ENCODE assay signal across 8 cellular contexts in the genomic region with DNA sequence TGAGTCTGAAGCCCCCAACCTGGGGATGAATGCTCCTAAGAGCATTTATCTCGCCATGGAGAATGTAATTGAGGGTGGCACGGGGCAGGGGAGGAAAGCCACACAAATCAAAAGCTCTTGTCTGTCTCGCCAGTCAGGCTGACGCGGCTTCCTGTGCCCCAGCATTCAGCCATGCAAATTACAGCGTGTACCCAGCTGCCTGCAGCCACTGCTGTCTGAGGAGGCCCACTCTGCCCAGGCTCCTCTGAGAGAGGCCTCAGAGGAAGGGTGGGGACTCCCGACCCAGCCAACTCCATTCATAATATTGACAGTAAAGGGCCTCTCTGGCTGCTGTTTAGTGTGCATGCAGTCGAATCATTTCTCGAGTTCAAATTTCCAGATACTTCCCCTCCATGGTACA. TPM values are rescaled to one million over a fixed set of nuclear protein-coding genes. Genes with fewer than 3 reads are reported as not detected.
DNase-seq lines count a peak whose midpoint lies in the region; ATAC-seq, FAIRE-seq and TF ChIP-seq lines count a peak whose summit lies in the region.

No MANE protein-coding gene starts in this region.

- H3K27me3 Mint-ChIP-seq in nephron (ENCODE audit: low read depth), result no peaks in the 10 kb centered on the region

- no peak overlapping the region for H2AFZ ChIP-seq in endothelial cell of umbilical vein (ENCODE audit: low read depth, low read length)

- FAIRE-seq in endothelial cell of umbilical vein (lab: Jason Lieb, UNC), result peak; percentile 96

- dilution Hi-C loops in endothelial cell of umbilical vein (cut with MboI; ENCODE audit: extremely low pct_ligation_motif_present, low sequenced_read_pairs), result no loop called here

- no peaks in the 10 kb centered on the region for H4K20me1 ChIP-seq in endothelial cell of umbilical vein (replicated peaks; ENCODE audit: control insufficient read depth, extremely low read depth, insufficient read depth, low read length)

- H3K36me3 ChIP-seq in endothelial cell of umbilical vein (ENCODE audit: control insufficient read depth in 2 of 2, extremely low read depth in 1 of 2, insufficient read depth in 2 of 2, low read length in 2 of 2) (no peaks in the 10 kb centered on the region), upper lobe of left lung (peaks cover 0 to 5% (median 0%) of the 10 kb centered on the region in 4 donors)

- H3K4me1 ChIP-seq in endothelial cell of umbilical vein (ENCODE audit: control insufficient read depth, extremely low read depth, insufficient read depth, low read length) (peaks cover 81% of the 10 kb centered on the region), upper lobe of left lung (peaks cover 97 to 98% (median 98%) of the 10 kb centered on the region in 4 donors)

- POLR2A ChIA-PET in endothelial cell of umbilical vein (lab: Charles Lee), result no interaction called here

- H3K9me3 ChIP-seq in endothelial cell of umbilical vein (replicated peaks; ENCODE audit: control insufficient read depth, insufficient read depth, low read length) (no peaks in the 10 kb centered on the region), upper lobe of left lung (no peaks in the 10 kb centered on the region)

- no peaks in the 10 kb centered on the region for H3K9me3 Mint-ChIP-seq in nephron

- peaks cover 7% of the 10 kb centered on the region for H3K36me3 Mint-ChIP-seq in nephron (ENCODE audit: low read depth)

- peak overlapping the region; percentile 90 to 97 (median 94) for H3K27ac Mint-ChIP-seq in nephron

- no peak for TF ChIP-seq EP300 in upper lobe of left lung (IDR thresholded peaks at IDR 0.05)

- 0 to 1% methylated on average over 4 to 9 of the region's 9 CpGs for WGBS in upper lobe of left lung, 2 donors

- H3K79me2 ChIP-seq in endothelial cell of umbilical vein (ENCODE audit: control insufficient read depth, insufficient read depth, low read length), result peaks cover 33% of the 10 kb centered on the region

- peak overlapping the region; percentile 49 to 76 (median 72) for H3K4me3 Mint-ChIP-seq in nephron

- intact Hi-C loops in endothelial cell of umbilical vein (cut with micrococcal nuclease), result loop anchor here (1.0 kb wide), 1 partner anchor 24 kb away; no protein-coding TSS in a partner anchor

- H3K4me2 ChIP-seq in endothelial cell of umbilical vein (ENCODE audit: insufficient read depth, low read length), result peak overlapping the region; percentile 58

- H3K4me1 Mint-ChIP-seq in nephron, result peaks cover 96% of the 10 kb centered on the region

- peak; percentile 58 for TF ChIP-seq POLR2A in endothelial cell of umbilical vein (IDR thresholded peaks at IDR 0.05; ENCODE audit: low read depth, low read length)
- peak in 1 of 4 donors; percentile 41 for TF ChIP-seq POLR2A in upper lobe of left lung (IDR thresholded peaks at IDR 0.05)

- H3K27me3 ChIP-seq in endothelial cell of umbilical vein (ENCODE audit: control insufficient read depth in 2 of 2, insufficient read depth in 2 of 2, low read length in 2 of 2) (no peaks in the 10 kb centered on the region), upper lobe of left lung (no peaks in the 10 kb centered on the region)

- CTCF ChIA-PET in endothelial cell of umbilical vein (lab: Charles Lee), result interaction anchor here (0.9 to 1.4 kb wide), 4 partner anchors 9 to 152 kb away, joined by 3 to 4 read pairs (median 3); no protein-coding TSS in a partner anchor

- DNase-seq in NCI-H345 treated with DMSO at 0.1 percent for 48 hours (lab: John Stamatoyannopoulos, UW; ENCODE audit: unreplicated experiment), result peak; percentile 29
- DNase-seq in activated CD8-positive, alpha-beta memory T cell treated with anti-CD3 and anti-CD28 coated beads for 1 hour (ENCODE audit: extremely low read depth in 1 of 2, low read depth in 1 of 2), result peak; percentile 57 to 76
- peak; percentile 83 for DNase-seq in endothelial cell of umbilical vein (ENCODE audit: low read depth, low spot score)
- peak in 1 of 2 donors; percentile 94 for DNase-seq in upper lobe of left lung
- no peak for DNase-seq in NCI-H2196 treated with DMSO at 0.1 percent for 48 hours (lab: John Stamatoyannopoulos, UW; ENCODE audit: unreplicated experiment)

- TF ChIP-seq CTCF in endothelial cell of umbilical vein (IDR thresholded peaks at IDR 0.05; ENCODE audit: extremely low read depth in 1 of 2, insufficient read depth in 1 of 2, low read depth in 1 of 2, low read length in 2 of 2) (no peak), nephron (IDR thresholded peaks at IDR 0.05; ENCODE audit: unreplicated experiment in 3 of 3) (no peak), upper lobe of left lung (IDR thresholded peaks at IDR 0.05) (no peak)

- no peak overlapping the region for H3K4me3 ChIP-seq in endothelial cell of umbilical vein (replicated peaks in 1 of 3; ENCODE audit: insufficient read depth in 1 of 3, low read depth in 1 of 3, low read length in 3 of 3)
- H3K4me3 ChIP-seq in upper lobe of left lung, result peak overlapping the region in 1 of 4 donors; percentile 11

- ATAC-seq in GM18861 (IDR thresholded peaks at IDR 0.05; ENCODE audit: unreplicated experiment) (peak; percentile 77), HG02973 (IDR thresholded peaks at IDR 0.05; ENCODE audit: unreplicated experiment) (peak; percentile 45), upper lobe of left lung (ENCODE audit: low FRiP score in 2 of 2) (peak; percentile 58 to 82)

- peak overlapping the region; percentile 72 for H3K9ac ChIP-seq in endothelial cell of umbilical vein (replicated peaks; ENCODE audit: extremely low read depth, insufficient read depth, low read length)

- H3K9me1 ChIP-seq in endothelial cell of umbilical vein (replicated peaks; ENCODE audit: control insufficient read depth, extremely low read depth, insufficient read depth, low read length), result no peaks in the 10 kb centered on the region

- no TSS peak for BruUV-seq in endothelial cell of umbilical vein (replicated peaks; lab: Mats Ljungman, UMichigan)

- peak overlapping the region; percentile 86 for H3K27ac ChIP-seq in endothelial cell of umbilical vein (ENCODE audit: insufficient read depth, low read depth, low read length)
- H3K27ac ChIP-seq in upper lobe of left lung, result peak overlapping the region; percentile 75 to 90 (median 82)

TF ChIP-seq in endothelial cell of umbilical vein, 7 proteins besides CTCF, POLR2A, EP300 and RAD21:
- TF ChIP-seq MYC (IDR thresholded peaks at IDR 0.05; ENCODE audit: low read depth, low read length) (no peak), FOS (IDR thresholded peaks at IDR 0.05; ENCODE audit: borderline replicate concordance, insufficient read depth, low read length) (peak; percentile 47), GATA2 (IDR thresholded peaks at IDR 0.05; ENCODE audit: insufficient read depth, insufficient read length, low read depth, low read length) (peak; percentile 23), POLR2AphosphoS5 (IDR thresholded peaks at IDR 0.05; ENCODE audit: insufficient read depth, low read depth, low read length) (peak; percentile 70)
TF ChIP-seq in endothelial cell of umbilical vein: peak in this region for 3.

RNA-seq across cellular contexts. Expression of a gene that starts 22.0 kb away (rescaled TPM):
- total RNA-seq in endothelial cell of umbilical vein (3.6 and 4.6 TPM in 2 replicates), upper lobe of left lung (10 to 100 TPM; 39.6 to 89.0 (median 61.5) TPM)
- 8.0 and 10.2 TPM in 2 replicates for polyA plus RNA-seq in endothelial cell of umbilical vein
- 4.5 TPM in 2 replicates for polyA plus RNA-seq in endothelial cell of umbilical vein (2011; cell fraction: cytosol; rRNA removed)
- polyA plus RNA-seq in endothelial cell of umbilical vein (2011; cell fraction: nucleus; rRNA removed), result 5.0 and 9.0 TPM in 2 replicates
- 1.9 and 3.2 TPM in 2 replicates for polyA plus RNA-seq in endothelial cell of umbilical vein (2012)
- polyA minus RNA-seq in endothelial cell of umbilical vein, result 12.6 and 15.2 TPM in 2 replicates
- polyA minus RNA-seq in endothelial cell of umbilical vein (2011; cell fraction: cytosol; rRNA and poly(A)+ RNA removed), result 20.6 TPM
- polyA minus RNA-seq in endothelial cell of umbilical vein (2011; cell fraction: nucleus; rRNA and poly(A)+ RNA removed), result 8.1 and 15.0 TPM in 2 replicates
